ENCODE assay signal across 26 cellular contexts in genomic region chr10:102791754-102792153, GRCh38. TPM values are rescaled to one million over a fixed set of nuclear protein-coding genes. Genes with fewer than 3 reads are reported as not detected.
DNase-seq lines count a peak whose midpoint lies in the region; ATAC-seq, FAIRE-seq and TF ChIP-seq lines count a peak whose summit lies in the region.
"Had no signal": no experiment of that assay in that cellular context is flagged by ENCODE, and none has a peak within 500 bp of the region (broad histone marks: within the 10 kb centered on the region; RNA-seq: fewer than 3 reads in every experiment).

No MANE protein-coding gene starts in this region.

- CTCF ChIA-PET in H1 (lab: Charles Lee; ENCODE audit: partially characterized antibody): interaction anchor here (0.6 to 1.0 kb wide), 2 partner anchors 31 to 38 kb away, joined by 3 read pairs; no protein-coding TSS in a partner anchor

- in situ Hi-C loops in transverse colon (cut with MboI; ENCODE audit: low pct_ligation_motif_present in 1 of 4, low pct_unique_long_range_greater_than_20kb in 1 of 4, low sequenced_read_pairs in 3 of 4): no loop called here

- H3K18ac ChIP-seq in H1 (ENCODE audit: extremely low read depth, low read length): no peak overlapping the region

- WGBS in heart right ventricle, 2 donors: 45 to 53% methylated on average over 2 of the region's 2 CpGs
- WGBS in H1 (ENCODE audit: extremely low coverage in 1 of 2, insufficient coverage in 1 of 2, insufficient read length in 1 of 2, insufficient replicate concordance in 2 of 2, low coverage in 1 of 2, low lambda C conversion rate in 2 of 2, missing lambda C conversion rate in 1 of 2), 2 experiments: 92% methylated on average over 2 of the region's 2 CpGs; no CpG with 5 or more reads in 1 of the 2 experiments
- 63 to 71% methylated on average over 2 of the region's 2 CpGs for WGBS in transverse colon (ENCODE audit: low coverage in 1 of 2), 2 donors

- H2AFZ ChIP-seq in H1 (ENCODE audit: low read length): no peak overlapping the region

- H3K27ac ChIP-seq in heart right ventricle (peak overlapping the region; percentile 7 to 93 (median 62)), H1 (ENCODE audit: low read depth, low read length) (no peak overlapping the region), transverse colon (peak overlapping the region; percentile 1 to 57 (median 28))
- H3K27ac ChIP-seq: A549, RWPE1 had no signal

- intact Hi-C loops in heart right ventricle (cut with DNase I): no loop called here
- intact Hi-C loops in Right ventricle myocardium inferior (cut with DNase I): no loop called here
- intact Hi-C loops in transverse colon (cut with DNase I; ENCODE audit: low total_unique reads): no loop called here

- no peak overlapping the region for H3K4me3 Mint-ChIP-seq in osteocyte (ENCODE audit: unreplicated experiment)
- H3K4me3 Mint-ChIP-seq: activated CD8-positive, alpha-beta T cell treated with anti-CD3 and anti-CD28 coated beads for 36 hours; activated naive CD8-positive, alpha-beta T cell treated with anti-CD3 and anti-CD28 coated beads for 36 hours; activated T-cell treated with anti-CD3 and anti-CD28 coated beads, Interleukin-2, amount 50 U/mL, for 72 hours; CD8-positive, alpha-beta T cell; stimulated activated memory B cell treated with anti-CD40 and anti-IgM and Interleukin-4, amounts not matched to agents 10 μg/mL and 1 μg/mL and 100 μg/mL, for 72 hours; T-cell had no signal

- H3K9me3 Mint-ChIP-seq in osteocyte (ENCODE audit: unreplicated experiment): peaks cover 5% of the 10 kb centered on the region
- H3K9me3 Mint-ChIP-seq: activated T-cell treated with anti-CD3 and anti-CD28 coated beads, Interleukin-2, amount 50 U/mL, for 72 hours had no signal

- H3K23me2 ChIP-seq in H1 (ENCODE audit: low read depth, low read length): no peaks in the 10 kb centered on the region

- no peak overlapping the region for H2BK20ac ChIP-seq in H1 (ENCODE audit: low read length)

- peaks cover 15% of the 10 kb centered on the region for H3K36me3 Mint-ChIP-seq in osteocyte (ENCODE audit: unreplicated experiment)

- H3K27me3 ChIP-seq in heart right ventricle: no peaks in the 10 kb centered on the region
- no peaks in the 10 kb centered on the region for H3K27me3 ChIP-seq in H1 (replicated peaks in 1 of 4; ENCODE audit: control insufficient read depth in 3 of 4, extremely low read depth in 1 of 4, insufficient read depth in 3 of 4, low read length in 3 of 4)
- H3K27me3 ChIP-seq in transverse colon: no peaks in the 10 kb centered on the region

- H2BK5ac ChIP-seq in H1 (ENCODE audit: low read depth, low read length): no peak overlapping the region

- TF ChIP-seq CTCF in heart right ventricle (IDR thresholded peaks at IDR 0.05) (no peak), H1 (IDR thresholded peaks at IDR 0.05; ENCODE audit: control extremely low read depth in 1 of 3, insufficient read depth in 1 of 3, low read depth in 1 of 3, low read length in 3 of 3) (no peak), osteocyte (IDR thresholded peaks at IDR 0.05) (no peak), transverse colon (IDR thresholded peaks at IDR 0.05) (no peak)

- no peak overlapping the region for H2BK120ac ChIP-seq in H1 (replicated peaks; ENCODE audit: low read depth, low read length)

- TF ChIP-seq POLR2A in H1 (IDR thresholded peaks at IDR 0.05; ENCODE audit: control extremely low read depth in 1 of 2, low read depth in 2 of 2, low read length in 2 of 2) (no peak), transverse colon (IDR thresholded peaks at IDR 0.05) (no peak)

- TF ChIP-seq RAD21 in H1 (IDR thresholded peaks at IDR 0.05 in 1 of 2, conservative IDR thresholded peaks at IDR 0.05 in 1 of 2; ENCODE audit: low read depth in 2 of 2, low read length in 2 of 2): no peak

- no peaks in the 10 kb centered on the region for H4K20me1 ChIP-seq in H1 (replicated peaks in 1 of 2; ENCODE audit: control insufficient read depth in 1 of 2, insufficient read depth in 2 of 2, low read length in 2 of 2)

- H3K14ac ChIP-seq in H1 (ENCODE audit: insufficient read length): no peak overlapping the region

- TF ChIP-seq EP300 in H1 (IDR thresholded peaks at IDR 0.05; ENCODE audit: borderline replicate concordance in 1 of 2, low read depth in 2 of 2, low read length in 2 of 2) (no peak), transverse colon (IDR thresholded peaks at IDR 0.05; ENCODE audit: low read depth) (no peak)

- no peaks in the 10 kb centered on the region for H3K79me2 ChIP-seq in H1 (ENCODE audit: control insufficient read depth in 1 of 2, insufficient read depth in 2 of 2, low read length in 2 of 2)

- H3K9ac ChIP-seq in H1 (replicated peaks in 1 of 4; ENCODE audit: extremely low read depth in 1 of 4, low read depth in 3 of 4, low read length in 3 of 4): no peak overlapping the region

- no peak overlapping the region for H2BK15ac ChIP-seq in H1 (ENCODE audit: low read length)

- H2AK5ac ChIP-seq in H1 (ENCODE audit: low read depth, low read length): no peak overlapping the region

- FAIRE-seq in H1 (lab: Jason Lieb, UNC): no peak
- FAIRE-seq: A549 had no signal

- H3K4me1 Mint-ChIP-seq in osteocyte (ENCODE audit: unreplicated experiment): peaks cover 44% of the 10 kb centered on the region

- POLR2A ChIA-PET in H1 (lab: Charles Lee; ENCODE audit: partially characterized antibody): interaction anchor here (1.8 kb wide), 1 partner anchor 12 kb away, joined by 7 read pairs; no protein-coding TSS in a partner anchor

- H3K4me1 ChIP-seq in heart right ventricle (peaks cover 18 to 95% (median 78%) of the 10 kb centered on the region in 9 donors), H1 (replicated peaks in 1 of 4; ENCODE audit: control insufficient read depth in 3 of 4, insufficient read depth in 4 of 4, low read length in 3 of 4) (peaks cover 0 to 2% (median 0%) of the 10 kb centered on the region in 4 experiments; a peak in 1 of 7 replicates), transverse colon (peaks cover 15 to 52% (median 18%) of the 10 kb centered on the region in 4 donors)
- H3K4me1 ChIP-seq: A549 had no signal

- H4K5ac ChIP-seq in H1 (ENCODE audit: insufficient read length, low read depth, low read length): no peak overlapping the region

- no peak overlapping the region for H2BK12ac ChIP-seq in H1 (ENCODE audit: low read depth, low read length)

- no peak overlapping the region for H4K8ac ChIP-seq in H1 (ENCODE audit: extremely low read depth, insufficient read depth, low read length)

- H3K23ac ChIP-seq in H1 (ENCODE audit: insufficient read length): no peak overlapping the region

- ATAC-seq in heart right ventricle: peak in 1 of 8 donors; percentile 20
- ATAC-seq in Right ventricle myocardium inferior: no peak
- ATAC-seq: A549; activated CD8-positive, alpha-beta T cell treated with anti-CD3 and anti-CD28 coated beads for 36 hours; activated T-cell treated with anti-CD3 and anti-CD28 coated beads, Interleukin-2, amount 50 U/mL, for 72 hours; CD8-positive, alpha-beta T cell; stimulated activated memory B cell treated with anti-CD40 and anti-IgM and Interleukin-4, amounts not matched to agents 10 μg/mL and 1 μg/mL and 100 μg/mL, for 72 hours; T-cell had no signal

- no peak for DNase-seq in heart right ventricle
- DNase-seq in Right ventricle myocardium inferior (ENCODE audit: missing footprints): no peak
- no peak for DNase-seq in H1 (ENCODE audit: low read depth in 1 of 2, low spot score in 2 of 2)
- no peak for DNase-seq in osteocyte (ENCODE audit: extremely low spot score, unreplicated experiment)
- no peak for DNase-seq in transverse colon
- DNase-seq in dermis blood vessel endothelial cell: no peak
- no peak for DNase-seq in NCI-H187 treated with DMSO at 0.1 percent for 48 hours (lab: John Stamatoyannopoulos, UW)
- DNase-seq in KG1 (lab: John Stamatoyannopoulos, UW): no peak
- DNase-seq: activated CD8-positive, alpha-beta T cell treated with anti-CD3 and anti-CD28 coated beads for 36 hours; activated naive CD8-positive, alpha-beta T cell treated with anti-CD3 and anti-CD28 coated beads for 36 hours; activated T-cell treated with anti-CD3 and anti-CD28 coated beads, Interleukin-2, amount 50 U/mL, for 72 hours; caudate nucleus; CD8-positive, alpha-beta T cell; DND-41; effector memory CD4-positive, alpha-beta T cell; HCEC 1CT; Kasumi-1; NCI-H1105 treated with DMSO at 0.1 percent for 48 hours; NCI-H774; T-cell had no signal

- H3K4ac ChIP-seq in H1 (replicated peaks; ENCODE audit: insufficient read length, low read depth, low read length): peak overlapping the region; percentile 35

- H3K27me3 Mint-ChIP-seq in osteocyte (ENCODE audit: unreplicated experiment): no peaks in the 10 kb centered on the region
- H3K27me3 Mint-ChIP-seq: activated CD8-positive, alpha-beta T cell treated with anti-CD3 and anti-CD28 coated beads for 36 hours; activated naive CD8-positive, alpha-beta T cell treated with anti-CD3 and anti-CD28 coated beads for 36 hours; progenitor cell of endocrine pancreas; stimulated activated memory B cell treated with anti-CD40 and anti-IgM and Interleukin-4, amounts not matched to agents 10 μg/mL and 1 μg/mL and 100 μg/mL, for 72 hours; T-cell had no signal

- no peak overlapping the region for H3K4me2 ChIP-seq in H1 (ENCODE audit: insufficient read depth in 1 of 2, low read depth in 2 of 2, low read length in 2 of 2)
- H3K4me2 ChIP-seq: A549 had no signal

- H3K4me3 ChIP-seq in heart right ventricle: no peak overlapping the region
- no peak overlapping the region for H3K4me3 ChIP-seq in H1 (ENCODE audit: extremely low read depth in 1 of 4, insufficient read depth in 2 of 4, low read depth in 3 of 4, low read length in 4 of 4)
- no peak overlapping the region for H3K4me3 ChIP-seq in transverse colon
- H3K4me3 ChIP-seq: A549 had no signal

- peaks cover 0 to 7% (median 0%) of the 10 kb centered on the region in 11 donors for H3K9me3 ChIP-seq in heart right ventricle
- no peaks in the 10 kb centered on the region for H3K9me3 ChIP-seq in H1 (ENCODE audit: insufficient read depth in 2 of 2, low read depth in 1 of 2, low read length in 1 of 2)
- no peaks in the 10 kb centered on the region for H3K9me3 ChIP-seq in transverse colon
- H3K9me3 ChIP-seq: A549 had no signal

- no peaks in the 10 kb centered on the region for H3K79me1 ChIP-seq in H1 (ENCODE audit: low read depth, low read length)

- H3K56ac ChIP-seq in H1 (replicated peaks; ENCODE audit: insufficient read length, low read depth, low read length): no peak overlapping the region

- H3K27ac Mint-ChIP-seq in osteocyte (ENCODE audit: unreplicated experiment): peak overlapping the region; percentile 76
- H3K27ac Mint-ChIP-seq: activated CD8-positive, alpha-beta T cell treated with anti-CD3 and anti-CD28 coated beads for 36 hours; activated naive CD8-positive, alpha-beta T cell treated with anti-CD3 and anti-CD28 coated beads for 36 hours; activated T-cell treated with anti-CD3 and anti-CD28 coated beads, Interleukin-2, amount 50 U/mL, for 72 hours; CD8-positive, alpha-beta T cell; progenitor cell of endocrine pancreas; stimulated activated memory B cell treated with anti-CD40 and anti-IgM and Interleukin-4, amounts not matched to agents 10 μg/mL and 1 μg/mL and 100 μg/mL, for 72 hours had no signal

- H4K91ac ChIP-seq in H1 (replicated peaks; ENCODE audit: insufficient read length, low read length): no peak overlapping the region

- H3K36me3 ChIP-seq in heart right ventricle: peaks cover 0 to 21% (median 0%) of the 10 kb centered on the region in 9 donors
- H3K36me3 ChIP-seq in H1 (ENCODE audit: control insufficient read depth in 2 of 4, insufficient read depth in 4 of 4, low read length in 3 of 4): no peaks in the 10 kb centered on the region
- H3K36me3 ChIP-seq in transverse colon: no peaks in the 10 kb centered on the region

RNA-seq across cellular contexts. Expression of gene CYP17A1, which starts 45.5 kb away (rescaled TPM):
- under 1 TPM in 1 of 10 donors, not detected in 9; 0.16 TPM for total RNA-seq in heart right ventricle
- polyA plus RNA-seq in heart right ventricle: under 1 TPM; 0.14 to 0.15 TPM
- not detected for total RNA-seq in Right ventricle myocardium inferior
- total RNA-seq in H1 (2021; fragmentation: NEBNext Ultra II Directional; extraction: Animal tissue kit (Norgen Biotek cat#: 25700)): not detected in 2 replicates
- not detected in 2 replicates for polyA plus RNA-seq in H1 (2011; rRNA removed)
- polyA plus RNA-seq in H1 (2011; cell fraction: cytosol; rRNA removed): not detected
- polyA plus RNA-seq in H1 (2011; cell fraction: nucleus; rRNA removed): not detected
- polyA plus RNA-seq in H1 (2012, experiment 1 of 2): not detected in 4 replicates
- not detected for polyA plus RNA-seq in H1 (2012, experiment 2 of 2)
- not detected for polyA plus RNA-seq in H1 (2013, experiment 1 of 2)
- polyA plus RNA-seq in H1 (2013, experiment 2 of 2): not detected
- polyA minus RNA-seq in H1 (2011; rRNA and poly(A)+ RNA removed): not detected in 2 replicates
- not detected for polyA minus RNA-seq in H1 (2011; cell fraction: cytosol; rRNA and poly(A)+ RNA removed)
- not detected for polyA minus RNA-seq in H1 (2011; cell fraction: nucleus; rRNA and poly(A)+ RNA removed)
- total RNA-seq in osteocyte: not detected in 2 replicates
- total RNA-seq in transverse colon: 10 to 100 TPM in 1 of 4 donors, not detected in 3; 13.3 TPM
- not detected in 2 replicates for total RNA-seq in dermis blood vessel endothelial cell
- total RNA-seq: activated CD8-positive, alpha-beta T cell treated with anti-CD3 and anti-CD28 coated beads for 36 hours; activated naive CD8-positive, alpha-beta T cell treated with anti-CD3 and anti-CD28 coated beads for 36 hours; activated T-cell treated with anti-CD3 and anti-CD28 coated beads, Interleukin-2, amount 50 U/mL, for 72 hours; CD8-positive, alpha-beta T cell; myocyte; progenitor cell of endocrine pancreas; urinary bladder had no signal
- polyA plus RNA-seq: A549, urinary bladder had no signal

RNA-seq across cellular contexts. Expression of gene WBP1L, which starts 48.0 kb away (rescaled TPM):
- total RNA-seq in heart right ventricle (10 to 100 TPM; 17.3 to 33.3 (median 21.0) TPM), Right ventricle myocardium inferior (25.9 TPM), osteocyte (66.7 and 68.7 TPM in 2 replicates), transverse colon (100 to 1,000 TPM in 2 of 4 donors, 10 to 100 TPM in 2; 68.9 to 168 (median 129) TPM), dermis blood vessel endothelial cell (73.9 and 103 TPM in 2 replicates)
- polyA plus RNA-seq in heart right ventricle (10 to 100 TPM; 14.3 to 17.5 TPM), H1 (2011; rRNA removed) (29.9 and 37.0 TPM in 2 replicates)
- total RNA-seq in H1 (2021; fragmentation: NEBNext Ultra II Directional; extraction: Animal tissue kit (Norgen Biotek cat#: 25700)): 26.2 and 26.6 TPM in 2 replicates
- 24.6 TPM for polyA plus RNA-seq in H1 (2011; cell fraction: cytosol; rRNA removed)
- polyA plus RNA-seq in H1 (2011; cell fraction: nucleus; rRNA removed): 27.2 TPM
- 14.7 to 20.7 TPM (median 20.2 TPM) in 4 replicates for polyA plus RNA-seq in H1 (2012, experiment 1 of 2)
- polyA plus RNA-seq in H1 (2012, experiment 2 of 2): 19.6 TPM
- polyA plus RNA-seq in H1 (2013, experiment 1 of 2): 24.7 TPM
- 25.2 TPM for polyA plus RNA-seq in H1 (2013, experiment 2 of 2)
- 33.2 and 39.3 TPM in 2 replicates for polyA minus RNA-seq in H1 (2011; rRNA and poly(A)+ RNA removed)
- 23.0 TPM for polyA minus RNA-seq in H1 (2011; cell fraction: cytosol; rRNA and poly(A)+ RNA removed)
- polyA minus RNA-seq in H1 (2011; cell fraction: nucleus; rRNA and poly(A)+ RNA removed): 16.1 TPM
